In the genomic region with DNA sequence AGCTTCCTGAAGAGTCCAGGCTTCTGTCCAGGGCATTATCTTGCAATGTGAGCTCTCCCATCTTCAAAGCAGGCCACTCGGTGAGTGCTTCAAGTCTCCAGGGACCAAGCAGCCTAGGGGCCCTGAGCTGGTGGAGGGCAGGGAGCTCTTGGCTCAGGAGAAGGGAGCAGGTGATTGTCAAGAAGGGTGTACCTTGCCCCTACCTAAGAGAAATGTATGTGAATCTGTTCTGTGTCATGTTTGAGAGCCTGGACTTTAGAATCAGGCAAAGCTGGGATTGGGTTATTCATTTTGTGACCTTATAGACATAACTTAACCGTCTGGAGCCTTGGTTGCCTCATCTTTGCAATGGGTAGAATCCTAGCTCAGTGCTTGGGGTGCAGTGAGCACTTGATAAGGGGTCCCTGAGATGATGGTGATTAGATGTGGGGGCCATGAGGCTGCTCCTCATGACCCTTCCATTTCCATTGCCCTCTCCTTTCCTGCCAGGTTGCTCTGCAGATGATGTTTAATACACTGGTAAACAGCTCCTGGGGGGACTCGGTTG, we compare ENCODE assay signal across 1 cellular context.
TF ChIP-seq lines count a peak whose summit lies in the region.

No MANE protein-coding gene starts in this region.

TF ChIP-seq in HepG2, 621 proteins besides CTCF, POLR2A, EP300 and RAD21:
- no peak for TF ChIP-seq ZBTB38 (CRISPR knock-in tag; IDR thresholded peaks at IDR 0.05)
- no peak for TF ChIP-seq MTA3 (CRISPR knock-in tag; IDR thresholded peaks at IDR 0.05)
- no peak for TF ChIP-seq ZNF460 (CRISPR knock-in tag; IDR thresholded peaks at IDR 0.05; ENCODE audit: borderline replicate concordance)
- no peak for TF ChIP-seq ZNF30 (CRISPR knock-in tag; IDR thresholded peaks at IDR 0.05)
- TF ChIP-seq ZNF629 (CRISPR knock-in tag; conservative IDR thresholded peaks at IDR 0.05), result peak; percentile 92
- TF ChIP-seq CEBPG (CRISPR knock-in tag; IDR thresholded peaks at IDR 0.05), result no peak
- peak; percentile 94 for TF ChIP-seq ZSCAN29 (CRISPR knock-in tag; conservative IDR thresholded peaks at IDR 0.05)
- TF ChIP-seq CREM (IDR thresholded peaks at IDR 0.05), result no peak
- TF ChIP-seq CREM (CRISPR knock-in tag; IDR thresholded peaks at IDR 0.05), result no peak
- TF ChIP-seq, protein P1, sequence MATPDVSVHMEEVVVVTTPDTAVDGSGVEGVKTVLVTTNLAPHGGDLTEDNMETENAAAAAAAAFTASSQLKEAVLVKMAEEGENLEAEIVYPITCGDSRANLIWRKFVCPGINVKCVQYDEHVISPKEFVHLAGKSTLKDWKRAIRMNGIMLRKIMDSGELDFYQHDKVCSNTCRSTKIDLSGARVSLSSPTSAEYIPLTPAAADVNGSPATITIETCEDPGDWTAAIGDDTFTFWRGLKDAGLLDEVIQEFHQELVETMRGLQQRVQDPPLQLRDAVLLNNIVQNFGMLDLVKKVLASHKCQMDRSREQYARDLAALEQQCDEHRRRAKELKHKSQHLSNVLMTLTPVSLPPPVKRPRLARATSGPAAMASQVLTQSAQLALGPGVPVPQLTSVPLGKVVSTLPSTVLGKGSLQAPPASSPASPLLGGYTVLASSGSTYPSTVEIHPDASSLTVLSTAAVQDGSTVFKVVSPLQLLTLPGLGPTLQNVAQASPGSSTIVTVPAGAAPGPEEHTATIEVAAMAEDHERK (CRISPR knock-in tag; IDR thresholded peaks at IDR 0.05; ENCODE audit: low read depth), result no peak
- TF ChIP-seq, protein P2, sequence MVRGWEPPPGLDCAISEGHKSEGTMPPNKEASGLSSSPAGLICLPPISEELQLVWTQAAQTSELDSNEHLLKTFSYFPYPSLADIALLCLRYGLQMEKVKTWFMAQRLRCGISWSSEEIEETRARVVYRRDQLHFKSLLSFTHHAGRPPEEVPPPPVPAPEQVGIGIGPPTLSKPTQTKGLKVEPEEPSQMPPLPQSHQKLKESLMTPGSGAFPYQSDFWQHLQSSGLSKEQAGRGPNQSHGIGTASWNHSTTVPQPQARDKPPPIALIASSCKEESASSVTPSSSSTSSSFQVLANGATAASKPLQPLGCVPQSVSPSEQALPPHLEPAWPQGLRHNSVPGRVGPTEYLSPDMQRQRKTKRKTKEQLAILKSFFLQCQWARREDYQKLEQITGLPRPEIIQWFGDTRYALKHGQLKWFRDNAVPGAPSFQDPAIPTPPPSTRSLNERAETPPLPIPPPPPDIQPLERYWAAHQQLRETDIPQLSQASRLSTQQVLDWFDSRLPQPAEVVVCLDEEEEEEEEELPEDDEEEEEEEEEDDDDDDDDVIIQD (CRISPR knock-in tag; IDR thresholded peaks at IDR 0.05; ENCODE audit: low read depth), result no peak
- no peak for TF ChIP-seq ZBTB8A (CRISPR knock-in tag; IDR thresholded peaks at IDR 0.05; ENCODE audit: borderline replicate concordance, low read depth)
- no peak for TF ChIP-seq ZFP1 (CRISPR knock-in tag; IDR thresholded peaks at IDR 0.05)
- no peak for TF ChIP-seq SMC3 (IDR thresholded peaks at IDR 0.05; ENCODE audit: low read length)
- no peak for TF ChIP-seq TP53 (CRISPR knock-in tag; conservative IDR thresholded peaks at IDR 0.05)
- TF ChIP-seq CENPT (CRISPR knock-in tag; IDR thresholded peaks at IDR 0.05; ENCODE audit: low read depth), result no peak
- no peak for TF ChIP-seq BCL6 (CRISPR knock-in tag; IDR thresholded peaks at IDR 0.05)
- peak; percentile 71 for TF ChIP-seq ZMYM3 (CRISPR knock-in tag; IDR thresholded peaks at IDR 0.05)
- peak; percentile 62; the same call in 1 of the 2 replicates for TF ChIP-seq ZNF7 (CRISPR knock-in tag; IDR thresholded peaks at IDR 0.05)
- TF ChIP-seq ZFP62 (CRISPR knock-in tag; IDR thresholded peaks at IDR 0.05), result no peak
- no peak for TF ChIP-seq KAT2B (IDR thresholded peaks at IDR 0.05; ENCODE audit: borderline replicate concordance, low read depth, low read length)
- no peak for TF ChIP-seq ZFP36L1 (CRISPR knock-in tag; IDR thresholded peaks at IDR 0.05)
- TF ChIP-seq ZNF616 (CRISPR knock-in tag; IDR thresholded peaks at IDR 0.05; ENCODE audit: low read depth), result no peak
- TF ChIP-seq ZNF33B (CRISPR knock-in tag; IDR thresholded peaks at IDR 0.05), result no peak
